ENCODE assay signal across 1 cellular context in genomic region chr6:31441368-31442267, GRCh38.
TF ChIP-seq lines count a peak whose summit lies in the region.

No MANE protein-coding gene starts in this region.

TF ChIP-seq in HepG2, 621 proteins besides CTCF, POLR2A, EP300 and RAD21 (continued from another document and continues in another):
- TF ChIP-seq ZNF784 (CRISPR knock-in tag; IDR thresholded peaks at IDR 0.05; ENCODE audit: borderline replicate concordance) (no peak; the same call in 1 of the 2 replicates), ZNF281 (CRISPR knock-in tag; IDR thresholded peaks at IDR 0.05; ENCODE audit: borderline replicate concordance) (no peak), ZNF512B (CRISPR knock-in tag; IDR thresholded peaks at IDR 0.05; ENCODE audit: borderline replicate concordance) (peak; percentile 86; the same call in 1 of the 2 replicates), SRF (IDR thresholded peaks at IDR 0.05; ENCODE audit: low read depth, low read length) (no peak), ZNF597 (CRISPR knock-in tag; IDR thresholded peaks at IDR 0.05) (no peak), TAF15 (IDR thresholded peaks at IDR 0.05; ENCODE audit: low read depth, low read length, poor library complexity, severe bottlenecking) (no peak), ZNF883 (CRISPR knock-in tag; IDR thresholded peaks at IDR 0.05; ENCODE audit: not compliant biosample characterization) (no peak), ZNF263 (CRISPR knock-in tag; IDR thresholded peaks at IDR 0.05) (peak; percentile 52; the same call in 1 of the 2 replicates), SIX4 (CRISPR knock-in tag; IDR thresholded peaks at IDR 0.05) (no peak), TCF7L2 (IDR thresholded peaks at IDR 0.05; ENCODE audit: low read depth, low read length) (no peak), ZSCAN31 (CRISPR knock-in tag; IDR thresholded peaks at IDR 0.05; ENCODE audit: low read depth) (no peak), STAG1 (CRISPR knock-in tag; IDR thresholded peaks at IDR 0.05) (peak; percentile 82), PCBP1 (IDR thresholded peaks at IDR 0.05; ENCODE audit: borderline replicate concordance, low read depth, low read length) (no peak), KMT2A (CRISPR knock-in tag; IDR thresholded peaks at IDR 0.05) (no peak), KLF15 (CRISPR knock-in tag; IDR thresholded peaks at IDR 0.05; ENCODE audit: borderline replicate concordance) (no peak), ZNF639 (CRISPR knock-in tag; conservative IDR thresholded peaks at IDR 0.05) (no peak), MXD1 (CRISPR knock-in tag; IDR thresholded peaks at IDR 0.05) (no peak), NFYB (CRISPR knock-in tag; IDR thresholded peaks at IDR 0.05) (no peak), ZNF792 (CRISPR knock-in tag; IDR thresholded peaks at IDR 0.05) (no peak), ZBTB34 (CRISPR knock-in tag; IDR thresholded peaks at IDR 0.05) (no peak), HNF1A (IDR thresholded peaks at IDR 0.05; ENCODE audit: low read depth) (no peak), HNF1A (CRISPR knock-in tag; IDR thresholded peaks at IDR 0.05; ENCODE audit: borderline replicate concordance) (no peak), DMTF1 (CRISPR knock-in tag; IDR thresholded peaks at IDR 0.05) (no peak), ZBTB26 (CRISPR knock-in tag; IDR thresholded peaks at IDR 0.05; ENCODE audit: borderline replicate concordance) (0 out of 2 replicates have a peak, but pooled peaks have one; percentile 37), ZNF652 (CRISPR knock-in tag; IDR thresholded peaks at IDR 0.05; ENCODE audit: borderline replicate concordance, low read depth) (no peak), SOX6 (IDR thresholded peaks at IDR 0.05) (no peak), SOX6 (CRISPR knock-in tag; IDR thresholded peaks at IDR 0.05) (no peak), PHF8 (CRISPR knock-in tag; IDR thresholded peaks at IDR 0.05) (no peak), NCOA2 (CRISPR knock-in tag; IDR thresholded peaks at IDR 0.05) (no peak), ZNF670 (CRISPR knock-in tag; IDR thresholded peaks at IDR 0.05; ENCODE audit: borderline replicate concordance) (no peak), ZNF777 (CRISPR knock-in tag; IDR thresholded peaks at IDR 0.05) (no peak), CERS6 (CRISPR knock-in tag; IDR thresholded peaks at IDR 0.05) (no peak), MYC (CRISPR knock-in tag; IDR thresholded peaks at IDR 0.05; ENCODE audit: borderline replicate concordance) (no peak), CAMTA2 (CRISPR knock-in tag; IDR thresholded peaks at IDR 0.05; ENCODE audit: borderline replicate concordance) (no peak), ZZZ3 (CRISPR knock-in tag; IDR thresholded peaks at IDR 0.05; ENCODE audit: borderline replicate concordance) (no peak), CC2D1A (CRISPR knock-in tag; IDR thresholded peaks at IDR 0.05) (no peak), ZBTB3 (CRISPR knock-in tag; IDR thresholded peaks at IDR 0.05; ENCODE audit: borderline replicate concordance, low read depth) (no peak)
